In the genomic region with DNA sequence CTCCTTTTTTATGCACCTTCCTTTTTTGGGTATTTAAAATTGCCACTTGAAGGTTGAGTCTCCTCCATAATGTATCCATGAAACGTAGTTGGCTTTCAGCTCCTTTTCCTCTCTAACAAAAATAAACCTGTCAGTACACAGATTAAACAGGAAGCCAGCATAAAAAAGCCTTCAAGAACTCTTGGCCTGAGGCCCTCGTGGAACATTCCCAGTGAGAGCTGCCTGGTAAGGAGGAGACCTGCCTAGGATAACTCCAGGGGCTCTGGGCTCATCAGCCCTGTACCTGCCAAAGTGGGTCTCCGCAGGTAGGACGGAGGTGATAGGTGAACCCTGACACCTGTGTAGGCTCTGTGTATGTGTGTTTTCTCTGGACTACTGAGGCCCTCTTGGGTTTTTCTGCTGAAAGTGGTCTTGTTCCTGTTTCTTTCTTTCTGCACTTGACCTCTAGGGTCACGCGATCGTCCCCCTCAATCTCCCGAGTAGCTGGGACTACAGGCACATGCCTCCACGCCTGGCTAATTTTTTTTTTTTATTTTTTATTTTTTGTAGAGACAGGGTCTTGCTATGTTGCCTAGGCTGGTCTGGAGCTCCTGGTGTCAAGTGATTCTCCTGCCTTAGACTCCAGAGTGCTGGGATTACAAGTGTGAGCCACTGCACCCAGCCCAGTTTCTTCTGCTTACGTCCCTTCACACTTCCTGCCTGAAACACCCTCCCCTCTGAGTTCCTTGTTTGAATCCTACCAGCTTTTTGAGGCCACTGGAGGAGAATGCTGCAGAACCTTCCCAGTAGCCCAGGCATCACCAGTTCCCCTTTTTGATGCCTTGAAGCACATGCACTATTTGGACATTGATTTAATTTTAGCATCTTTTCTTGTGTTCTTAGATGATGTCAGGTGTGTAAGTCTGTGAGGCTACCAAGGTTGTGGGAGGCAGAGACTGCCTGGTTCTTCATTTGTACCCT, we compare ENCODE assay signal across 8 cellular contexts. TPM values are rescaled to one million over a fixed set of nuclear protein-coding genes. Genes with fewer than 3 reads are reported as not detected.
A peak's percentile ranks its signal among the peaks of the same experiment; 100 is the strongest.
DNase-seq lines count a peak whose midpoint lies in the region; ATAC-seq and TF ChIP-seq lines count a peak whose summit lies in the region.

No MANE protein-coding gene starts in this region.

- peaks cover 10% of the 10 kb centered on the region for H3K36me3 Mint-ChIP-seq in activated naive CD4-positive, alpha-beta T cell treated with anti-CD3 and anti-CD28 coated beads, Interleukin-2, amount 50 U/mL, for 24 hours
- peaks cover 32% of the 10 kb centered on the region for H3K36me3 Mint-ChIP-seq in activated T-helper 1 cell treated with anti-CD3 and anti-CD28 coated beads, Interleukin-12 subunit alpha, Interleukin-12 subunit beta, Interleukin-2, Interleukin-4 antibody, amounts not matched to agents 30 ng/mL and 10 ng/mL and 1 ng/mL, durations not matched to agents 14 hours and 24 hours and 36 hours (ENCODE audit: low read depth)

- peak overlapping the region; percentile 91 to 99 for H3K27ac ChIP-seq in left lung
- peak overlapping the region; percentile 53 for H3K27ac ChIP-seq in vagina
- H3K27ac ChIP-seq in effector memory CD4-positive, alpha-beta T cell (ENCODE audit: insufficient read depth, low read length, poor library complexity, severe bottlenecking) = no peak overlapping the region

- H3K9me3 Mint-ChIP-seq in activated naive CD4-positive, alpha-beta T cell treated with anti-CD3 and anti-CD28 coated beads, Interleukin-2, amount 50 U/mL, for 24 hours = no peaks in the 10 kb centered on the region
- H3K9me3 Mint-ChIP-seq in activated T-helper 1 cell treated with anti-CD3 and anti-CD28 coated beads, Interleukin-12 subunit alpha, Interleukin-12 subunit beta, Interleukin-2, Interleukin-4 antibody, amounts not matched to agents 30 ng/mL and 10 ng/mL and 1 ng/mL, durations not matched to agents 14 hours and 24 hours and 36 hours = no peaks in the 10 kb centered on the region

- H3K36me3 ChIP-seq in left lung (peaks cover 0 to 28% of the 10 kb centered on the region in 2 donors), vagina (no peaks in the 10 kb centered on the region)
- H3K36me3 ChIP-seq in effector memory CD4-positive, alpha-beta T cell (ENCODE audit: control insufficient read depth, insufficient read depth, low read length) = peaks cover 5% of the 10 kb centered on the region

- no peak overlapping the region for H3K4me3 ChIP-seq in left lung
- no peak overlapping the region for H3K4me3 ChIP-seq in vagina
- no peak overlapping the region for H3K4me3 ChIP-seq in effector memory CD4-positive, alpha-beta T cell (ENCODE audit: insufficient read depth, low read depth, low read length, poor library complexity, severe bottlenecking)

- no peak for TF ChIP-seq POLR2A in vagina (IDR thresholded peaks at IDR 0.05)

- H3K9me3 ChIP-seq in left lung (no peaks in the 10 kb centered on the region), vagina (no peaks in the 10 kb centered on the region)
- H3K9me3 ChIP-seq in effector memory CD4-positive, alpha-beta T cell (ENCODE audit: control insufficient read depth, low read length) = no peaks in the 10 kb centered on the region

- H3K27me3 Mint-ChIP-seq in activated naive CD4-positive, alpha-beta T cell treated with anti-CD3 and anti-CD28 coated beads, Interleukin-2, amount 50 U/mL, for 24 hours = no peaks in the 10 kb centered on the region
- H3K27me3 Mint-ChIP-seq in activated T-helper 1 cell treated with anti-CD3 and anti-CD28 coated beads, Interleukin-12 subunit alpha, Interleukin-12 subunit beta, Interleukin-2, Interleukin-4 antibody, amounts not matched to agents 30 ng/mL and 10 ng/mL and 1 ng/mL, durations not matched to agents 14 hours and 24 hours and 36 hours (ENCODE audit: insufficient read depth) = no peaks in the 10 kb centered on the region

- no peak for DNase-seq in activated naive CD4-positive, alpha-beta T cell treated with Interleukin-2 at 50 U/mL for 16 hours
- no peak for DNase-seq in activated T-helper 1 cell treated with anti-CD3 and anti-CD28 coated beads, Interleukin-12 subunit alpha, Interleukin-12 subunit beta, Interleukin-2, Interleukin-4 antibody, amounts not matched to agents 30 ng/mL and 10 ng/mL and 1 ng/mL, durations not matched to agents 14 hours and 24 hours and 36 hours (ENCODE audit: low spot score)
- peak; percentile 32 to 68 for DNase-seq in left lung
- no peak for DNase-seq in vagina (ENCODE audit: extremely low spot score in 2 of 2)
- DNase-seq in NCI-H524 (lab: John Stamatoyannopoulos, UW) = no peak
- DNase-seq in NCI-H510A treated with DMSO at 0.1 percent for 48 hours (lab: John Stamatoyannopoulos, UW) = no peak
- no peak for DNase-seq in effector memory CD4-positive, alpha-beta T cell

- peak; percentile 53 for ATAC-seq in left lung

- H3K4me1 ChIP-seq in left lung (peaks cover 58 to 98% of the 10 kb centered on the region in 2 donors), vagina (peaks cover 76% of the 10 kb centered on the region)
- peaks cover 50% of the 10 kb centered on the region for H3K4me1 ChIP-seq in effector memory CD4-positive, alpha-beta T cell (ENCODE audit: control insufficient read depth, insufficient read depth, low read length, poor library complexity, severe bottlenecking)

- no peak for TF ChIP-seq CTCF in left lung (IDR thresholded peaks at IDR 0.05)
- TF ChIP-seq CTCF in vagina (IDR thresholded peaks at IDR 0.05) = no peak

- H3K27me3 ChIP-seq in left lung (no peaks in the 10 kb centered on the region), vagina (no peaks in the 10 kb centered on the region)
- H3K27me3 ChIP-seq in effector memory CD4-positive, alpha-beta T cell (replicated peaks; ENCODE audit: control insufficient read depth, insufficient read depth, low read length, poor library complexity, severe bottlenecking) = no peaks in the 10 kb centered on the region

- peak overlapping the region; percentile 98 for H3K27ac Mint-ChIP-seq in activated naive CD4-positive, alpha-beta T cell treated with anti-CD3 and anti-CD28 coated beads, Interleukin-2, amount 50 U/mL, for 24 hours
- H3K27ac Mint-ChIP-seq in activated T-helper 1 cell treated with anti-CD3 and anti-CD28 coated beads, Interleukin-12 subunit alpha, Interleukin-12 subunit beta, Interleukin-2, Interleukin-4 antibody, amounts not matched to agents 30 ng/mL and 10 ng/mL and 1 ng/mL, durations not matched to agents 14 hours and 24 hours and 36 hours = peak overlapping the region; percentile 96

- intact Hi-C loops in activated T-helper 1 cell treated with anti-CD3 and anti-CD28 coated beads, Interleukin-12 subunit alpha, Interleukin-12 subunit beta, Interleukin-2, Interleukin-4 antibody, amounts not matched to agents 30 ng/mL and 10 ng/mL and 1 ng/mL, durations not matched to agents 14 hours and 24 hours and 36 hours (cut with micrococcal nuclease) = no loop called here
- intact Hi-C loops in left lung (cut with DNase I) (no loop called here), vagina (cut with DNase I) (no loop called here)

- peak overlapping the region; percentile 87 for H3K4me3 Mint-ChIP-seq in activated naive CD4-positive, alpha-beta T cell treated with anti-CD3 and anti-CD28 coated beads, Interleukin-2, amount 50 U/mL, for 24 hours
- peak overlapping the region; percentile 65 for H3K4me3 Mint-ChIP-seq in activated T-helper 1 cell treated with anti-CD3 and anti-CD28 coated beads, Interleukin-12 subunit alpha, Interleukin-12 subunit beta, Interleukin-2, Interleukin-4 antibody, amounts not matched to agents 30 ng/mL and 10 ng/mL and 1 ng/mL, durations not matched to agents 14 hours and 24 hours and 36 hours

- peaks cover 71% of the 10 kb centered on the region for H3K4me1 Mint-ChIP-seq in activated naive CD4-positive, alpha-beta T cell treated with anti-CD3 and anti-CD28 coated beads, Interleukin-2, amount 50 U/mL, for 24 hours
- peaks cover 57% of the 10 kb centered on the region for H3K4me1 Mint-ChIP-seq in activated T-helper 1 cell treated with anti-CD3 and anti-CD28 coated beads, Interleukin-12 subunit alpha, Interleukin-12 subunit beta, Interleukin-2, Interleukin-4 antibody, amounts not matched to agents 30 ng/mL and 10 ng/mL and 1 ng/mL, durations not matched to agents 14 hours and 24 hours and 36 hours (ENCODE audit: low read depth)

RNA-seq across cellular contexts. Expression of gene PGS1, which starts 9.8 kb away (rescaled TPM):
- total RNA-seq in activated T-helper 1 cell treated with anti-CD3 and anti-CD28 coated beads, Interleukin-12 subunit alpha, Interleukin-12 subunit beta, Interleukin-2, Interleukin-4 antibody, amounts not matched to agents 30 ng/mL and 10 ng/mL and 1 ng/mL, durations not matched to agents 14 hours and 24 hours and 36 hours = 71.9 and 73.5 TPM in 2 replicates
- total RNA-seq in left lung (10 to 100 TPM; 63.4 to 83.6 TPM), vagina (35.6 TPM)

RNA-seq across cellular contexts. Expression of gene SOCS3, which starts 28.4 kb away (rescaled TPM):
- 75.4 and 76.3 TPM in 2 replicates for total RNA-seq in activated T-helper 1 cell treated with anti-CD3 and anti-CD28 coated beads, Interleukin-12 subunit alpha, Interleukin-12 subunit beta, Interleukin-2, Interleukin-4 antibody, amounts not matched to agents 30 ng/mL and 10 ng/mL and 1 ng/mL, durations not matched to agents 14 hours and 24 hours and 36 hours
- total RNA-seq in left lung (100 to 1,000 TPM in 1 of 2 donors, 10 to 100 TPM in 1; 60.7 to 110 TPM), vagina (173 TPM)

Comparison
In these comparisons a context has a peak if more than half of its experiments do, and no peak if none do; other contexts are left out.
1. DNase-seq: peak in left lung (2 of 2); none in activated naive CD4-positive, alpha-beta T cell treated with Interleukin-2 at 50 U/mL for 16 hours (single experiment), activated T-helper 1 cell treated with anti-CD3 and anti-CD28 coated beads, Interleukin-12 subunit alpha, Interleukin-12 subunit beta, Interleukin-2, Interleukin-4 antibody, amounts not matched to agents 30 ng/mL and 10 ng/mL and 1 ng/mL, durations not matched to agents 14 hours and 24 hours and 36 hours (single experiment), vagina (0 of 2), NCI-H524 (0 of 2), NCI-H510A treated with DMSO at 0.1 percent for 48 hours (single experiment) and effector memory CD4-positive, alpha-beta T cell (0 of 3).